ENCODE assay signal across 10 cellular contexts in the genomic region with DNA sequence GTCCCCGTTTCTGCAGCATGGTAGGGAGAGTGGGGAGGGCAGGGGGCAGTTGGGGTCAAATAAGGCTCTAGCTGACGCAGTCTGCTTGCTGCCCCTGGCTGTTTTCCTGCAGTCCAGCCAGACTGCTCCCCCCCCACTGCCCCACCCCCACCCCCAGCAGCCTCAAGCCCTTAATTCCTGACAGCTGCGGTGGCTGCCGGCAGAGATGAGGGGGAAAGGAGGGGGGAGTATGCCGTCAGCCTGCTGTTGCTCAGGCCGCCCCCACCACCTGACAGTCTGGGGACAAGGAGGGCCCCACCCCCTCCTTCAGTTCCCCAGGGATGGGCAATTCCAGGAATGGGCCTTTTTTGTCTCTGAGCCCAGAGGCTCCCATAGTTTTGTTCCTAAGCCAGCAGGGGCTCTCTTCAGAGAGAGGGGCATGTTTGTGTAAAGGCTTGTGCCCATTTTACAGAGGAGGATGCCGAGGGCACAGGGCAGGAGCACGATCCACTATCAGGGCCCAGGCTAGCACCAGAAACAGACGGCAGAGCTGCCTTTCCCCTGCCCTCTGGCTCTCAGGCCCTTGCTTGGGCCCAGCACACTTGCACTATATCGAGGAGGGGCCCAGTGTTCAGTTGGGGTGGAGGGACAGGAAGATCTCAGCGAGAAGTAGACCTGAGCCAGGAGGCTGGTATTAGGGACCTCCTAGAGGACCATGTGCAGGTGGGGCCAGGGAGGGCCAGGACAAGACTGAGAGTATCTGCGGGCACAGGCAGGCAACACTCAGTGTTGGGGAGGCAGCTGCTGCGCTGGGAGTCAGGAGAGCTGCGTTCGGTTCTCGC. TPM values are rescaled to one million over a fixed set of nuclear protein-coding genes. Genes with fewer than 3 reads are reported as not detected.
DNase-seq lines count a peak whose midpoint lies in the region; ATAC-seq, FAIRE-seq and TF ChIP-seq lines count a peak whose summit lies in the region.
"Had no signal": no experiment of that assay in that cellular context is flagged by ENCODE, and none has a peak within 500 bp of the region (broad histone marks: within the 10 kb centered on the region; RNA-seq: fewer than 3 reads in every experiment).

No MANE protein-coding gene starts in this region.

- peak; percentile 29 for DNase-seq in activated T-cell treated with anti-CD3 and anti-CD28 coated beads, Interleukin-2, amount 50 U/mL, for 1 hour
- DNase-seq in activated T-cell treated with anti-CD3 and anti-CD28 coated beads for 4 hours (no peak), NCI-H2227 (lab: John Stamatoyannopoulos, UW; ENCODE audit: unreplicated experiment) (peak; percentile 69), astrocyte (ENCODE audit: low read depth) (no peak), colonic mucosa (no peak), sciatic nerve (ENCODE audit: low spot score) (no peak)
- no peak for DNase-seq in stimulated activated naive CD8-positive, alpha-beta T cell treated with anti-CD3 and anti-CD28 coated beads, Interleukin-15, amount 100 ng/mL, for 72 hours
- DNase-seq in activated CD8-positive, alpha-beta memory T cell treated with anti-CD3 and anti-CD28 coated beads for 24 hours, result no peak
- DNase-seq: hippocampal formation, NCI-H774 had no signal

- H2AFZ ChIP-seq in astrocyte (ENCODE audit: low read depth, low read length), result no peak overlapping the region

- peaks cover 29% of the 10 kb centered on the region for H3K4me1 Mint-ChIP-seq in astrocyte (ENCODE audit: low read depth, unreplicated experiment)
- H3K4me1 Mint-ChIP-seq in stimulated activated naive CD8-positive, alpha-beta T cell treated with anti-CD3 and anti-CD28 coated beads, Interleukin-15, amount 100 ng/mL, for 72 hours, result peaks cover 72% of the 10 kb centered on the region

- H3K9ac ChIP-seq in astrocyte (ENCODE audit: low read length) (no peak overlapping the region), colonic mucosa (ENCODE audit: low read depth in 2 of 2, low read length in 2 of 2) (no peak overlapping the region)

- FAIRE-seq in astrocyte (lab: Jason Lieb, UNC), result no peak

- H3K27me3 Mint-ChIP-seq in astrocyte (ENCODE audit: low read depth, unreplicated experiment), result peaks cover 73% of the 10 kb centered on the region
- H3K27me3 Mint-ChIP-seq in stimulated activated naive CD8-positive, alpha-beta T cell treated with anti-CD3 and anti-CD28 coated beads, Interleukin-15, amount 100 ng/mL, for 72 hours, result peaks cover 51% of the 10 kb centered on the region

- TF ChIP-seq CTCF in astrocyte (IDR thresholded peaks at IDR 0.05; ENCODE audit: insufficient read depth, low read depth, low read length), result no peak
- TF ChIP-seq CTCF in colonic mucosa (IDR thresholded peaks at IDR 0.05), result no peak

- H3K27ac Mint-ChIP-seq in astrocyte (ENCODE audit: unreplicated experiment), result peak overlapping the region; percentile 66
- no peak overlapping the region for H3K27ac Mint-ChIP-seq in stimulated activated naive CD8-positive, alpha-beta T cell treated with anti-CD3 and anti-CD28 coated beads, Interleukin-15, amount 100 ng/mL, for 72 hours

- H3K79me2 ChIP-seq in astrocyte (ENCODE audit: insufficient read depth, low read length), result no peaks in the 10 kb centered on the region

- H3K36me3 Mint-ChIP-seq in astrocyte (ENCODE audit: low read depth, unreplicated experiment), result no peaks in the 10 kb centered on the region

- H3K4me3 Mint-ChIP-seq in astrocyte (ENCODE audit: unreplicated experiment), result peak overlapping the region; percentile 35
- H3K4me3 Mint-ChIP-seq in stimulated activated naive CD8-positive, alpha-beta T cell treated with anti-CD3 and anti-CD28 coated beads, Interleukin-15, amount 100 ng/mL, for 72 hours, result peak overlapping the region; percentile 87 to 90

- intact Hi-C loops in colonic mucosa (cut with DNase I), result loop anchor here (5.0 kb wide), 1 partner anchor 98 kb away; no protein-coding TSS in a partner anchor
- intact Hi-C loops in sciatic nerve (cut with DNase I), result no loop called here

- peaks cover 6% of the 10 kb centered on the region for H4K20me1 ChIP-seq in astrocyte (ENCODE audit: insufficient read depth, low read length)

- ATAC-seq in stimulated activated naive CD8-positive, alpha-beta T cell treated with anti-CD3 and anti-CD28 coated beads, Interleukin-15, amount 100 ng/mL, for 72 hours, result no peak
- no peak for ATAC-seq in sciatic nerve

- no peak overlapping the region for H3K27ac ChIP-seq in astrocyte (ENCODE audit: low read depth, low read length)
- no peak overlapping the region for H3K27ac ChIP-seq in colonic mucosa

- no peak overlapping the region for H3K4me2 ChIP-seq in astrocyte (ENCODE audit: low read length)

- H3K4me1 ChIP-seq in astrocyte (ENCODE audit: insufficient read depth, low read length) (no peaks in the 10 kb centered on the region), colonic mucosa (no peaks in the 10 kb centered on the region)

- H3K36me3 ChIP-seq in astrocyte (ENCODE audit: insufficient read depth, low read length), result no peaks in the 10 kb centered on the region
- no peaks in the 10 kb centered on the region for H3K36me3 ChIP-seq in colonic mucosa

- H3K27me3 ChIP-seq in astrocyte (ENCODE audit: insufficient read depth, low read length), result peaks cover 84% of the 10 kb centered on the region
- H3K27me3 ChIP-seq in colonic mucosa, result peaks cover 71% of the 10 kb centered on the region

- H3K9me3 ChIP-seq in astrocyte (ENCODE audit: insufficient read depth, low read depth, low read length) (peaks cover 4% of the 10 kb centered on the region), colonic mucosa (no peaks in the 10 kb centered on the region)

- H3K9me3 Mint-ChIP-seq in astrocyte (ENCODE audit: unreplicated experiment), result no peaks in the 10 kb centered on the region
- H3K9me3 Mint-ChIP-seq in stimulated activated naive CD8-positive, alpha-beta T cell treated with anti-CD3 and anti-CD28 coated beads, Interleukin-15, amount 100 ng/mL, for 72 hours, result no peaks in the 10 kb centered on the region

- H3K4me3 ChIP-seq in astrocyte (ENCODE audit: insufficient read depth, low read depth, low read length) (no peak overlapping the region), colonic mucosa (no peak overlapping the region)

RNA-seq across cellular contexts. Expression of gene WNT10A, which starts 1.5 kb away (rescaled TPM):
- total RNA-seq in astrocyte, result 0.91 and 2.5 TPM in 2 replicates
- under 1 TPM; 0.44 to 0.61 TPM for total RNA-seq in colonic mucosa
- 0.94 TPM for total RNA-seq in sciatic nerve

RNA-seq across cellular contexts. Expression of gene WNT6, which starts 19.5 kb away (rescaled TPM):
- 1.3 and 2.6 TPM in 2 replicates for total RNA-seq in astrocyte
- total RNA-seq in colonic mucosa, result under 1 TPM; 0.25 to 0.37 TPM
- 23.3 TPM for total RNA-seq in sciatic nerve

RNA-seq across cellular contexts. Expression of gene PRKAG3, which starts 47.5 kb away (rescaled TPM):
- total RNA-seq in astrocyte, result not detected in 2 replicates
- total RNA-seq in colonic mucosa, result not detected
- 0.49 TPM for total RNA-seq in sciatic nerve

Comparison
In these comparisons a context has a peak if more than half of its experiments do, and no peak if none do; other contexts are left out.
1. DNase-seq: peak in activated T-cell treated with anti-CD3 and anti-CD28 coated beads, Interleukin-2, amount 50 U/mL, for 1 hour (single experiment) and NCI-H2227 (single experiment); none in activated T-cell treated with anti-CD3 and anti-CD28 coated beads for 4 hours (single experiment), astrocyte (single experiment), stimulated activated naive CD8-positive, alpha-beta T cell treated with anti-CD3 and anti-CD28 coated beads, Interleukin-15, amount 100 ng/mL, for 72 hours (0 of 2), colonic mucosa (single experiment), sciatic nerve (single experiment) and activated CD8-positive, alpha-beta memory T cell treated with anti-CD3 and anti-CD28 coated beads for 24 hours (single experiment).